Comparison of ENCODE assay signal across 32 cellular contexts in the genomic region with DNA sequence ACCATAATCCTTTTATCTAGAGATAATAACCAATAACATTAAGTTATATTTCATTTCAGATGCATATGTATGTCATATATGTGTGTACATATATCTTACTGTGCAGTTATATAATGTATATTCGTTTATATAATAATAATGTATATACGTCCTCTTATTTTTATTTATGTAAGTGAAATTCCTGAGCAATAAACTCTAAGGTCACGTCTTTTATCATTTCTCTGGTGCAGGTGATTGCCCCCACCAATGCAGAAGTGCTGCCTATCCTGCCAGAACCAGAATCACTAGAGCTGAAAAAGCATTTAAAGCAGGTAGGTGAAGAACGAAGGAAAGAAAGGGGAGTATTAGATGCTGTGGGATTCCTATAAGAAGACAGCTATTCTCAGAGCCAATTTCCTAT.
"Had no signal": no experiment of that assay in that cellular context is flagged by ENCODE, and none has a peak within 500 bp of the region (broad histone marks: within the 10 kb centered on the region; RNA-seq: fewer than 3 reads in every experiment).

No MANE protein-coding gene starts in this region.

- FAIRE-seq: astrocyte, bronchial epithelial cell had no signal

- H3K4me3 ChIP-seq: adrenal gland, ascending aorta, body of pancreas, breast epithelium had no signal

- H3K27me3 ChIP-seq: adrenal gland, ascending aorta, body of pancreas, brain microvascular endothelial cell, breast epithelium had no signal

- DNase-seq: activated effector memory CD4-positive, alpha-beta T cell treated with anti-CD3 and anti-CD28 coated beads, Interleukin-2, amount 50 U/mL, for 16 hours; activated gamma-delta T cell; activated gamma-delta T cell treated with Interleukin-2 at 50 U/mL for 16 hours; activated naive CD4-positive, alpha-beta T cell; activated naive CD4-positive, alpha-beta T cell treated with anti-CD3 and anti-CD28 coated beads for 36 hours; activated naive CD4-positive, alpha-beta T cell treated with anti-CD3 and anti-CD28 coated beads, Interleukin-2, amount 10 ng/mL, durations not matched to agents 7 days and 5 days; activated naive CD4-positive, alpha-beta T cell treated with anti-CD3 and anti-CD28 coated beads, Interleukin-2, amount 50 U/mL, for 16 hours; activated naive CD4-positive, alpha-beta T cell treated with Interleukin-2 at 50 U/mL for 16 hours; activated naive CD8-positive, alpha-beta T cell treated with anti-CD3 and anti-CD28 coated beads for 36 hours; activated naive CD8-positive, alpha-beta T cell treated with anti-CD3 and anti-CD28 coated beads, Interleukin-2, amount 10 ng/mL, durations not matched to agents 7 days and 5 days; activated naive CD8-positive, alpha-beta T cell treated with anti-CD3 and anti-CD28 coated beads, Interleukin-2, amount 50 U/mL, for 24 hours; activated T-cell treated with anti-CD3 and anti-CD28 coated beads, Interleukin-2, amount 50 U/mL, for 1 hour; activated T-cell treated with anti-CD3 and anti-CD28 coated beads, Interleukin-2, amount 50 U/mL, for 24 hours; activated T-cell treated with anti-CD3 and anti-CD28 coated beads, Interleukin-2, amount 50 U/mL, for 4 hours; activated T-cell treated with anti-CD3 and anti-CD28 coated beads, Interleukin-2, amount 50 U/mL, for 48 hours; activated T-cell treated with anti-CD3 and anti-CD28 coated beads, Interleukin-2, amount 50 U/mL, for 72 hours; amniotic stem cell; amygdala; anterior cingulate cortex; aorta; body of pancreas; brain microvascular endothelial cell; caudate nucleus; central memory CD4-positive, alpha-beta T cell; cerebellar nuclear complex had no signal

- H3K27ac ChIP-seq: ascending aorta, body of pancreas, brain microvascular endothelial cell, breast epithelium had no signal

- H3K9me3 ChIP-seq: adrenal gland, ascending aorta, body of pancreas, breast epithelium had no signal

- H3K4me1 ChIP-seq: ascending aorta, body of pancreas, breast epithelium had no signal

- ATAC-seq: activated naive CD4-positive, alpha-beta T cell treated with anti-CD3 and anti-CD28 coated beads, Interleukin-2, amount 50 U/mL, for 72 hours; activated naive CD8-positive, alpha-beta T cell treated with anti-CD3 and anti-CD28 coated beads, Interleukin-2, amount 50 U/mL, for 24 hours; activated T-cell treated with anti-CD3 and anti-CD28 coated beads, Interleukin-2, amount 50 U/mL, for 4 hours; activated T-cell treated with anti-CD3 and anti-CD28 coated beads, Interleukin-2, amount 50 U/mL, for 72 hours; activated T-helper 17 cell treated with anti-CD3 and anti-CD28 coated beads, Interleukin-2, amount 50 U/mL, for 72 hours; body of pancreas had no signal
